In the genomic region with DNA sequence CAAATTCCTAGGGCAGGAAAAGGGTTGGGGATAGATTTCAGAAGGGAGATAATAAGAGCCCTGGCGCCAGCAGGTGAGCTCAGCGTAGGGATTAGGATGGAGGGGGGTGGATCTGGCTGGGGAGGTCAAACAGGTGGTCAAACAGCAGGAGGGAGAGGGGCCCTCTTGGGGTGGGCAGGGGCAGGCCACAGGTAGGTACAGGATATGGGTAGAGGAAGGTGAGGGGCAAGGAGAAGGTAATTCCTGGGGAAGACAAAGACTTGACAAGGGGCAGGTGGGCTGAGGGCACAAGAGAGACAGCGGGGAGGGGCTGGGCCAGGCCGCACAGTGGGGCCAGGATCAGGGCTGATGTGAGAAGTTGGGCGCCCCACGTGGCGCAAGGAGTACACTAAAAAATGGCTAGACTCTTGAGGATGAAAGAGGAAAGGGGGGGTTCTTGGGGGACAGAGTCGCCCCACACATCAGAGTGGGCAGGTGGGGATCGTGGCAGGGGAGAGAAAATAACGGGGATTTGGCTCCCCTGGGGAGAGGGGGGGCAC, we compare ENCODE assay signal across 8 cellular contexts. TPM values are rescaled to one million over a fixed set of nuclear protein-coding genes. Genes with fewer than 3 reads are reported as not detected.
DNase-seq lines count a peak whose midpoint lies in the region; ATAC-seq and TF ChIP-seq lines count a peak whose summit lies in the region.

No MANE protein-coding gene starts in this region.

- H3K36me3 Mint-ChIP-seq in activated T-helper 17 cell treated with anti-CD3 and anti-CD28 coated beads, Interleukin-2, amount 50 U/mL, for 72 hours (ENCODE audit: low read depth), result peaks cover 74% of the 10 kb centered on the region
- H3K36me3 Mint-ChIP-seq in osteocyte (ENCODE audit: unreplicated experiment), result peaks cover 5% of the 10 kb centered on the region

- DNase-seq in NT2/D1 (ENCODE audit: low read depth, low spot score) (no peak), foreskin fibroblast (peak in 1 of 2 donors; percentile 75), osteocyte (ENCODE audit: extremely low spot score, unreplicated experiment) (no peak)

- peaks cover 14% of the 10 kb centered on the region for H3K4me1 ChIP-seq in NT2/D1 (ENCODE audit: insufficient read depth, insufficient read length)

- H3K4me3 ChIP-seq in GM12875 (ENCODE audit: low read depth, low read length) (peak overlapping the region; percentile 91), NT2/D1 (ENCODE audit: insufficient read length, low read depth) (peak overlapping the region; percentile 87), foreskin fibroblast (ENCODE audit: low read depth in 1 of 2, low read length in 2 of 2) (peak overlapping the region; percentile 83 to 85)

- no peaks in the 10 kb centered on the region for H3K9me3 ChIP-seq in NT2/D1 (ENCODE audit: insufficient read depth, low read length)

- peaks cover 7% of the 10 kb centered on the region for H3K27me3 ChIP-seq in NT2/D1 (ENCODE audit: insufficient read depth, insufficient read length)

- ATAC-seq in activated T-helper 17 cell treated with anti-CD3 and anti-CD28 coated beads, Interleukin-2, amount 50 U/mL, for 72 hours (replicated peaks), result no peak
- ATAC-seq in GM18907 (IDR thresholded peaks at IDR 0.05; ENCODE audit: unreplicated experiment), result no peak
- ATAC-seq in HG02840 (IDR thresholded peaks at IDR 0.05; ENCODE audit: low FRiP score, unreplicated experiment), result no peak

- peak overlapping the region; percentile 82 for H3K27ac ChIP-seq in 22Rv1

- peaks cover 23% of the 10 kb centered on the region for H3K4me1 Mint-ChIP-seq in activated T-helper 17 cell treated with anti-CD3 and anti-CD28 coated beads, Interleukin-2, amount 50 U/mL, for 72 hours
- H3K4me1 Mint-ChIP-seq in osteocyte (ENCODE audit: unreplicated experiment), result peaks cover 38% of the 10 kb centered on the region

- peak overlapping the region; percentile 95 for H3K27ac Mint-ChIP-seq in activated T-helper 17 cell treated with anti-CD3 and anti-CD28 coated beads, Interleukin-2, amount 50 U/mL, for 72 hours
- H3K27ac Mint-ChIP-seq in osteocyte (ENCODE audit: unreplicated experiment), result peak overlapping the region; percentile 88

- H3K27me3 Mint-ChIP-seq in activated T-helper 17 cell treated with anti-CD3 and anti-CD28 coated beads, Interleukin-2, amount 50 U/mL, for 72 hours, result no peaks in the 10 kb centered on the region
- H3K27me3 Mint-ChIP-seq in osteocyte (ENCODE audit: unreplicated experiment), result no peaks in the 10 kb centered on the region

- peak overlapping the region; percentile 98 for H3K4me3 Mint-ChIP-seq in activated T-helper 17 cell treated with anti-CD3 and anti-CD28 coated beads, Interleukin-2, amount 50 U/mL, for 72 hours
- peak overlapping the region; percentile 87 for H3K4me3 Mint-ChIP-seq in osteocyte (ENCODE audit: unreplicated experiment)

- no peak for TF ChIP-seq CTCF in 22Rv1 (IDR thresholded peaks at IDR 0.05)
- peak; percentile 53; the same call in 1 of the 2 replicates for TF ChIP-seq CTCF in GM12875 (IDR thresholded peaks at IDR 0.05; ENCODE audit: borderline replicate concordance, insufficient read depth, low read depth, low read length)
- peak; percentile 36 for TF ChIP-seq CTCF in foreskin fibroblast (IDR thresholded peaks at IDR 0.05; ENCODE audit: low read depth, low read length)
- no peak for TF ChIP-seq CTCF in osteocyte (IDR thresholded peaks at IDR 0.05)

- H3K9ac ChIP-seq in NT2/D1 (ENCODE audit: insufficient read length, low read depth), result peak overlapping the region; percentile 99

- no peaks in the 10 kb centered on the region for H3K9me3 Mint-ChIP-seq in activated T-helper 17 cell treated with anti-CD3 and anti-CD28 coated beads, Interleukin-2, amount 50 U/mL, for 72 hours
- no peaks in the 10 kb centered on the region for H3K9me3 Mint-ChIP-seq in osteocyte (ENCODE audit: unreplicated experiment)

- peaks cover 35% of the 10 kb centered on the region for H3K36me3 ChIP-seq in NT2/D1 (ENCODE audit: insufficient read depth, insufficient read length, low read length)

RNA-seq across cellular contexts. Expression of a gene that starts 0.7 kb away (rescaled TPM):
- total RNA-seq in activated T-helper 17 cell treated with anti-CD3 and anti-CD28 coated beads, Interleukin-2, amount 50 U/mL, for 72 hours, result 10 to 100 TPM; 43.3 to 52.5 TPM
- total RNA-seq in osteocyte, result 29.0 and 29.3 TPM in 2 replicates

RNA-seq across cellular contexts. Expression of a gene that starts 3.7 kb away (rescaled TPM):
- total RNA-seq in activated T-helper 17 cell treated with anti-CD3 and anti-CD28 coated beads, Interleukin-2, amount 50 U/mL, for 72 hours, result 10 to 100 TPM; 21.2 to 46.6 TPM
- total RNA-seq in osteocyte, result 9.4 and 13.0 TPM in 2 replicates

RNA-seq across cellular contexts. Expression of a gene that starts 21.4 kb away (rescaled TPM):
- total RNA-seq in activated T-helper 17 cell treated with anti-CD3 and anti-CD28 coated beads, Interleukin-2, amount 50 U/mL, for 72 hours, result 10 to 100 TPM; 27.4 to 37.8 TPM
- 28.7 and 30.9 TPM in 2 replicates for total RNA-seq in osteocyte

RNA-seq across cellular contexts. Expression of a gene that starts 22.0 kb away (rescaled TPM):
- not detected for total RNA-seq in activated T-helper 17 cell treated with anti-CD3 and anti-CD28 coated beads, Interleukin-2, amount 50 U/mL, for 72 hours
- total RNA-seq in osteocyte, result not detected in 2 replicates

RNA-seq across cellular contexts. Expression of a gene that starts 47.9 kb away (rescaled TPM):
- total RNA-seq in activated T-helper 17 cell treated with anti-CD3 and anti-CD28 coated beads, Interleukin-2, amount 50 U/mL, for 72 hours, result under 1 TPM in 1 of 2 donors, not detected in 1; 0.11 TPM
- total RNA-seq in osteocyte, result 0.83 and 1.8 TPM in 2 replicates

Comparison
In these comparisons a context has a peak if more than half of its experiments do, and no peak if none do; other contexts are left out.
1. CTCF ChIP-seq: peak in GM12875 (single experiment) and foreskin fibroblast (single experiment); none in 22Rv1 (single experiment) and osteocyte (single experiment).
2. Peak in every context shown above with its lines, with median percentiles within 50 percentile points of each other: H3K4me3 ChIP-seq.